ENCODE assay signal across 17 cellular contexts in genomic region chr3:56762718-56763117, GRCh38. TPM values are rescaled to one million over a fixed set of nuclear protein-coding genes. Genes with fewer than 3 reads are reported as not detected.
DNase-seq lines count a peak whose midpoint lies in the region; ATAC-seq and TF ChIP-seq lines count a peak whose summit lies in the region.
"Had no signal": no experiment of that assay in that cellular context is flagged by ENCODE, and none has a peak within 500 bp of the region (broad histone marks: within the 10 kb centered on the region; RNA-seq: fewer than 3 reads in every experiment).

No MANE protein-coding gene starts in this region.

- no peaks in the 10 kb centered on the region for H3K79me2 ChIP-seq in osteoblast (ENCODE audit: insufficient read depth, low read length)

- DNase-seq in T-helper 1 cell: no peak
- no peak for DNase-seq in CD8-positive, alpha-beta memory T cell
- DNase-seq in activated naive CD8-positive, alpha-beta T cell treated with anti-CD3 and anti-CD28 coated beads, Interleukin-2, amount 10 ng/mL, durations not matched to agents 7 days and 5 days: no peak
- no peak for DNase-seq in osteoblast (ENCODE audit: insufficient read length, low spot score, missing footprints)
- DNase-seq in GM20000 (ENCODE audit: low spot score): no peak
- DNase-seq: activated CD4-positive, alpha-beta memory T cell treated with anti-CD3 and anti-CD28 coated beads, Interleukin-2, amount 10 ng/mL, durations not matched to agents 7 days and 5 days; amygdala; NCI-H1436; SHP77 treated with DMSO at 0.1 percent for 48 hours; substantia nigra had no signal

- no peaks in the 10 kb centered on the region for H4K20me1 ChIP-seq in osteoblast (ENCODE audit: insufficient read depth, low read length)
- H4K20me1 ChIP-seq: BLaER1 had no signal

- H3K9me3 ChIP-seq in CD8-positive, alpha-beta memory T cell (ENCODE audit: low read length): no peaks in the 10 kb centered on the region
- no peaks in the 10 kb centered on the region for H3K9me3 ChIP-seq in osteoblast (ENCODE audit: low read depth, low read length)
- H3K9me3 ChIP-seq: BLaER1 had no signal

- peaks cover 65% of the 10 kb centered on the region for H3K4me1 ChIP-seq in CD8-positive, alpha-beta memory T cell (ENCODE audit: insufficient read depth, low read length)
- peaks cover 15% of the 10 kb centered on the region for H3K4me1 ChIP-seq in osteoblast (ENCODE audit: insufficient read depth, low read length)
- H3K4me1 ChIP-seq: BLaER1 had no signal

- no peak overlapping the region for H3K4me3 Mint-ChIP-seq in T-helper 1 cell treated with Interleukin-12 subunit alpha and Interleukin-12 subunit beta and Interleukin-4 antibody, amounts not matched to agents 30 μg/mL and 1 μg/mL, for 36 hours
- H3K4me3 Mint-ChIP-seq in CD8-positive, alpha-beta memory T cell: peak overlapping the region in 2 of 7 donors; percentile 3 to 15
- H3K4me3 Mint-ChIP-seq in activated naive CD8-positive, alpha-beta T cell treated with anti-CD3 and anti-CD28 coated beads, Interleukin-2, amount 10 ng/mL, durations not matched to agents 7 days and 5 days: no peak overlapping the region
- H3K4me3 Mint-ChIP-seq: activated CD4-positive, alpha-beta memory T cell treated with anti-CD3 and anti-CD28 coated beads, Interleukin-2, amount 10 ng/mL, durations not matched to agents 7 days and 5 days; activated T-helper 1 cell treated with anti-CD3 and anti-CD28 coated beads, Interleukin-12 subunit alpha, Interleukin-12 subunit beta, Interleukin-2, Interleukin-4 antibody, amounts not matched to agents 30 ng/mL and 10 ng/mL and 1 ng/mL, durations not matched to agents 14 hours and 24 hours and 36 hours; GM23338 had no signal

- TF ChIP-seq CTCF in osteoblast (IDR thresholded peaks at IDR 0.05; ENCODE audit: extremely low read depth, low read depth, low read length): no peak
- no peak for TF ChIP-seq CTCF in GM20000 (IDR thresholded peaks at IDR 0.05; ENCODE audit: extremely low read depth, missing control alignments)

- POLR2A ChIA-PET in CD8-positive, alpha-beta memory T cell (lab: Charles Lee): no interaction called here
- POLR2A ChIA-PET in activated naive CD8-positive, alpha-beta T cell treated with anti-CD3 and anti-CD28 coated beads, Interleukin-2, amount 10 ng/mL, durations not matched to agents 7 days and 5 days (lab: Charles Lee): interaction anchor here (1.4 kb wide), 1 partner anchor 20 kb away, joined by 5 read pairs; no protein-coding TSS in a partner anchor

- H3K36me3 Mint-ChIP-seq in T-helper 1 cell treated with Interleukin-12 subunit alpha and Interleukin-12 subunit beta and Interleukin-4 antibody, amounts not matched to agents 30 μg/mL and 1 μg/mL, for 36 hours (ENCODE audit: low read depth): peaks cover 60% of the 10 kb centered on the region
- H3K36me3 Mint-ChIP-seq in CD8-positive, alpha-beta memory T cell: peaks cover 0 to 71% (median 22%) of the 10 kb centered on the region in 3 donors
- H3K36me3 Mint-ChIP-seq in activated naive CD8-positive, alpha-beta T cell treated with anti-CD3 and anti-CD28 coated beads, Interleukin-2, amount 10 ng/mL, durations not matched to agents 7 days and 5 days: peaks cover 72% of the 10 kb centered on the region

- peaks cover 56% of the 10 kb centered on the region for H3K4me1 Mint-ChIP-seq in T-helper 1 cell treated with Interleukin-12 subunit alpha and Interleukin-12 subunit beta and Interleukin-4 antibody, amounts not matched to agents 30 μg/mL and 1 μg/mL, for 36 hours (ENCODE audit: low read depth)
- H3K4me1 Mint-ChIP-seq in CD8-positive, alpha-beta memory T cell: peaks cover 79 to 90% (median 88%) of the 10 kb centered on the region in 3 donors
- H3K4me1 Mint-ChIP-seq in activated naive CD8-positive, alpha-beta T cell treated with anti-CD3 and anti-CD28 coated beads, Interleukin-2, amount 10 ng/mL, durations not matched to agents 7 days and 5 days: peaks cover 68% of the 10 kb centered on the region
- H3K4me1 Mint-ChIP-seq: GM23338 had no signal

- H3K27me3 ChIP-seq in CD8-positive, alpha-beta memory T cell (ENCODE audit: insufficient read depth, low read length, poor library complexity, severe bottlenecking): no peaks in the 10 kb centered on the region
- H3K27me3 ChIP-seq in osteoblast (ENCODE audit: insufficient read depth, low read length): no peaks in the 10 kb centered on the region
- H3K27me3 ChIP-seq: BLaER1 had no signal

- no peaks in the 10 kb centered on the region for H3K9me3 Mint-ChIP-seq in T-helper 1 cell treated with Interleukin-12 subunit alpha and Interleukin-12 subunit beta and Interleukin-4 antibody, amounts not matched to agents 30 μg/mL and 1 μg/mL, for 36 hours
- H3K9me3 Mint-ChIP-seq in CD8-positive, alpha-beta memory T cell: no peaks in the 10 kb centered on the region
- H3K9me3 Mint-ChIP-seq in activated naive CD8-positive, alpha-beta T cell treated with anti-CD3 and anti-CD28 coated beads, Interleukin-2, amount 10 ng/mL, durations not matched to agents 7 days and 5 days: peaks cover 4% of the 10 kb centered on the region
- H3K9me3 Mint-ChIP-seq: activated CD4-positive, alpha-beta memory T cell treated with anti-CD3 and anti-CD28 coated beads, Interleukin-2, amount 10 ng/mL, durations not matched to agents 7 days and 5 days; activated T-helper 1 cell treated with anti-CD3 and anti-CD28 coated beads, Interleukin-12 subunit alpha, Interleukin-12 subunit beta, Interleukin-2, Interleukin-4 antibody, amounts not matched to agents 30 ng/mL and 10 ng/mL and 1 ng/mL, durations not matched to agents 14 hours and 24 hours and 36 hours had no signal

- H2AFZ ChIP-seq in osteoblast (ENCODE audit: low read length): no peak overlapping the region
- H2AFZ ChIP-seq: GM23338 had no signal

- H3K27ac Mint-ChIP-seq in T-helper 1 cell treated with Interleukin-12 subunit alpha and Interleukin-12 subunit beta and Interleukin-4 antibody, amounts not matched to agents 30 μg/mL and 1 μg/mL, for 36 hours: peak overlapping the region; percentile 3
- peak overlapping the region; percentile 17 to 85 (median 76) for H3K27ac Mint-ChIP-seq in CD8-positive, alpha-beta memory T cell
- peak overlapping the region; percentile 38 for H3K27ac Mint-ChIP-seq in activated naive CD8-positive, alpha-beta T cell treated with anti-CD3 and anti-CD28 coated beads, Interleukin-2, amount 10 ng/mL, durations not matched to agents 7 days and 5 days
- H3K27ac Mint-ChIP-seq: activated CD4-positive, alpha-beta memory T cell treated with anti-CD3 and anti-CD28 coated beads, Interleukin-2, amount 10 ng/mL, durations not matched to agents 7 days and 5 days; GM23338 had no signal

- CTCF ChIA-PET in CD8-positive, alpha-beta memory T cell (lab: Charles Lee): interaction anchor here (1.2 to 2.3 kb wide), 2 partner anchors 20 kb away, joined by 3 to 7 read pairs; no protein-coding TSS in a partner anchor

- no peak overlapping the region for H3K4me3 ChIP-seq in CD8-positive, alpha-beta memory T cell (ENCODE audit: low read length)
- no peak overlapping the region for H3K4me3 ChIP-seq in osteoblast (ENCODE audit: insufficient read depth, low read length)
- H3K4me3 ChIP-seq: BLaER1, GM23338 had no signal

- H3K27me3 Mint-ChIP-seq in T-helper 1 cell treated with Interleukin-12 subunit alpha and Interleukin-12 subunit beta and Interleukin-4 antibody, amounts not matched to agents 30 μg/mL and 1 μg/mL, for 36 hours (ENCODE audit: low read depth): no peaks in the 10 kb centered on the region
- no peaks in the 10 kb centered on the region for H3K27me3 Mint-ChIP-seq in CD8-positive, alpha-beta memory T cell
- H3K27me3 Mint-ChIP-seq in activated naive CD8-positive, alpha-beta T cell treated with anti-CD3 and anti-CD28 coated beads, Interleukin-2, amount 10 ng/mL, durations not matched to agents 7 days and 5 days: no peaks in the 10 kb centered on the region

- ATAC-seq in activated naive CD8-positive, alpha-beta T cell treated with anti-CD3 and anti-CD28 coated beads, Interleukin-2, amount 10 ng/mL, durations not matched to agents 7 days and 5 days (ENCODE audit: low read depth): no peak
- ATAC-seq in HG03139 (IDR thresholded peaks at IDR 0.05; ENCODE audit: unreplicated experiment): no peak
- no peak for ATAC-seq in GM18907 (IDR thresholded peaks at IDR 0.05; ENCODE audit: unreplicated experiment)

- H3K36me3 ChIP-seq in CD8-positive, alpha-beta memory T cell (ENCODE audit: insufficient read depth, low read length): peaks cover 8% of the 10 kb centered on the region
- H3K36me3 ChIP-seq in osteoblast (ENCODE audit: insufficient read depth, low read length): no peaks in the 10 kb centered on the region
- H3K36me3 ChIP-seq: BLaER1 had no signal

- H3K27ac ChIP-seq in CD8-positive, alpha-beta memory T cell (ENCODE audit: low read depth, low read length): no peak overlapping the region
- peak overlapping the region; percentile 51 for H3K27ac ChIP-seq in osteoblast (ENCODE audit: low read depth, low read length)
- H3K27ac ChIP-seq: BLaER1, HL-60 had no signal

- H3K4me2 ChIP-seq in osteoblast (ENCODE audit: insufficient read depth, low read length): no peak overlapping the region
- H3K4me2 ChIP-seq: BLaER1, GM23338 had no signal

RNA-seq across cellular contexts. Expression of gene ARHGEF3, which starts 39.0 kb away (rescaled TPM):
- total RNA-seq in CD8-positive, alpha-beta memory T cell: 10 to 100 TPM; 55.1 to 56.6 TPM
- 110 TPM for polyA plus RNA-seq in CD8-positive, alpha-beta memory T cell
- total RNA-seq in activated naive CD8-positive, alpha-beta T cell treated with anti-CD3 and anti-CD28 coated beads, Interleukin-2, amount 10 ng/mL, durations not matched to agents 7 days and 5 days: 100 to 1,000 TPM; 130 TPM
- total RNA-seq in osteoblast: 21.7 and 22.7 TPM in 2 replicates

Comparison
In these comparisons a context has a peak if more than half of its experiments do, and no peak if none do; other contexts are left out.
1. H3K27ac Mint-ChIP-seq: peak in every context shown above with its lines; median percentile 76 in CD8-positive, alpha-beta memory T cell; 38 in activated naive CD8-positive, alpha-beta T cell treated with anti-CD3 and anti-CD28 coated beads, Interleukin-2, amount 10 ng/mL, durations not matched to agents 7 days and 5 days; 3 in T-helper 1 cell treated with Interleukin-12 subunit alpha and Interleukin-12 subunit beta and Interleukin-4 antibody, amounts not matched to agents 30 μg/mL and 1 μg/mL, for 36 hours.